In the genomic region with DNA sequence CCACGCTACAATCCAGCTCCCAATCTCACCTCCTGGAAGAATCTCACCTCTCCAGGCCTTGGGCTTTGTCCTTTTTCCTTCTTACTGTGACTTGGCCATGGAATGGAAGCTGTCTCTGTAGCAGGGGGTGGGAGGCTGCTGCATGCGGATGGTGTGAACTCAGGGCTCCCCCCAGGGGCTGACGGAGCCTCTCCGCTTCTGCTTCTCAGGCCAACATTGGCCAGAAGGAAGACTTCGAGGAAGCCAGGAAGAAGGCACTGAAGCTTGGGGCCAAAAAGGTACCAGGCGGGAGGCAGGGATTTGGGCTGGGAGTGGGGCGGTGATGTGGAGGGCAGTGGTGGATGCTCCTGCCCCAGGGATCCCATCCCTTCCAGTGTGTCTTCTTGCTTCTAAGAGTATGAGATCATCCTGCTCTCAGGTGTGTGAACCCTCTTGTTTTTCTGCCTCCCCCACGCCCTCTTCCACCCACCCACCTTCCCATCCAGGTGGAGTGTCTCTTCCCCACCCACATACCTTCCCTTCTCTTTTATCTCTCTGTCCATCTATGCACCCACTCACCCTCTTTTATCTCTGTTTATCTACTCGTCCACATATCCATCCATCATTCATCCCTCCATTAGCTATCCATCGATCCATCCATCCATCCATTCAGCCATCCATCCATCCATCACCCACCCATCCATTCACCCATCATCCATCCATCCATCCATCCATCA, we compare ENCODE assay signal across 15 cellular contexts. TPM values are rescaled to one million over a fixed set of nuclear protein-coding genes. Genes with fewer than 3 reads are reported as not detected.
A peak's percentile ranks its signal among the peaks of the same experiment; 100 is the strongest.
DNase-seq lines count a peak whose midpoint lies in the region; ATAC-seq, FAIRE-seq and TF ChIP-seq lines count a peak whose summit lies in the region.
"Had no signal": no experiment of that assay in that cellular context is flagged by ENCODE, and none has a peak within 500 bp of the region (broad histone marks: within the 10 kb centered on the region; RNA-seq: fewer than 3 reads in every experiment).

No MANE protein-coding gene starts in this region.

- H3K27me3 ChIP-seq in right cardiac atrium (ENCODE audit: control insufficient read depth, insufficient read depth) (no peaks in the 10 kb centered on the region), heart left ventricle (no peaks in the 10 kb centered on the region), bronchial epithelial cell (ENCODE audit: control insufficient read depth, insufficient read depth, low read length) (no peaks in the 10 kb centered on the region), thyroid gland (no peaks in the 10 kb centered on the region), neural progenitor cell (no peaks in the 10 kb centered on the region)

- peaks cover 26% of the 10 kb centered on the region for H3K4me1 Mint-ChIP-seq in neural progenitor cell
- H3K4me1 Mint-ChIP-seq: B cell had no signal

- no peak for TF ChIP-seq CTCF in heart left ventricle (IDR thresholded peaks at IDR 0.05)
- TF ChIP-seq CTCF in VCaP (conservative IDR thresholded peaks at IDR 0.05) = no peak
- no peak for TF ChIP-seq CTCF in bronchial epithelial cell (IDR thresholded peaks at IDR 0.05; ENCODE audit: insufficient read depth, low read length, severe bottlenecking)
- TF ChIP-seq CTCF in thyroid gland (IDR thresholded peaks at IDR 0.05) = no peak
- TF ChIP-seq CTCF in neural progenitor cell (IDR thresholded peaks at IDR 0.05) = no peak

- peak; percentile 95 for FAIRE-seq in bronchial epithelial cell (lab: Jason Lieb, UNC)
- FAIRE-seq: A204.1, H54 had no signal

- H3K4me3 ChIP-seq in right cardiac atrium (ENCODE audit: low read length) (no peak overlapping the region), heart left ventricle (no peak overlapping the region), bronchial epithelial cell (ENCODE audit: low read depth, low read length) (no peak overlapping the region), thyroid gland (replicated peaks in 1 of 3) (no peak overlapping the region), neural progenitor cell (no peak overlapping the region)

- TF ChIP-seq POLR2A in heart left ventricle (IDR thresholded peaks at IDR 0.05) (no peak), thyroid gland (IDR thresholded peaks at IDR 0.05) (no peak)

- no peak overlapping the region for H3K27ac Mint-ChIP-seq in neural progenitor cell
- H3K27ac Mint-ChIP-seq: B cell; CD4-positive, alpha-beta T cell had no signal

- H3K4me1 ChIP-seq in right cardiac atrium (ENCODE audit: control insufficient read depth, insufficient read depth, low read length) = peaks cover 25% of the 10 kb centered on the region
- peaks cover 20 to 56% (median 40%) of the 10 kb centered on the region in 12 donors for H3K4me1 ChIP-seq in heart left ventricle
- peaks cover 34 to 44% of the 10 kb centered on the region in 2 donors for H3K4me1 ChIP-seq in thyroid gland
- H3K4me1 ChIP-seq in neural progenitor cell = no peaks in the 10 kb centered on the region

- H3K4me3 Mint-ChIP-seq in neural progenitor cell = no peak overlapping the region
- H3K4me3 Mint-ChIP-seq: B cell; CD4-positive, alpha-beta T cell had no signal

- H3K9ac ChIP-seq in neural progenitor cell = no peak overlapping the region

- H2AFZ ChIP-seq in neural progenitor cell (replicated peaks) = no peak overlapping the region

- H3K27ac ChIP-seq in right cardiac atrium (ENCODE audit: low read length) = no peak overlapping the region
- peak overlapping the region in 1 of 12 donors; percentile 38 for H3K27ac ChIP-seq in heart left ventricle
- H3K27ac ChIP-seq in VCaP = peak overlapping the region; percentile 59; the same call in 1 of the 2 replicates
- H3K27ac ChIP-seq in thyroid gland = peak overlapping the region in 2 of 3 donors; percentile 49 to 50
- no peak overlapping the region for H3K27ac ChIP-seq in neural progenitor cell

- H3K4me2 ChIP-seq in neural progenitor cell = no peak overlapping the region

- 93% methylated on average over 10 of the region's 10 CpGs for WGBS in right cardiac atrium
- WGBS in heart left ventricle, 4 donors = 94 to 95% (median 95%) methylated on average over 10 of the region's 10 CpGs
- WGBS in thyroid gland, 2 donors = 96 to 97% methylated on average over 10 of the region's 10 CpGs

- ATAC-seq in right cardiac atrium = no peak
- ATAC-seq in heart left ventricle = no peak
- ATAC-seq: HCT116 had no signal

- H3K79me2 ChIP-seq in neural progenitor cell (ENCODE audit: low read depth) = no peaks in the 10 kb centered on the region

- H3K27me3 Mint-ChIP-seq in neural progenitor cell (ENCODE audit: insufficient read depth, low read depth) = peaks cover 5% of the 10 kb centered on the region

- H3K9me3 Mint-ChIP-seq in neural progenitor cell = no peaks in the 10 kb centered on the region
- H3K9me3 Mint-ChIP-seq: CD4-positive, alpha-beta T cell had no signal

- H3F3A ChIP-seq in neural progenitor cell (ENCODE audit: low read depth) = no peaks in the 10 kb centered on the region

- intact Hi-C loops in right cardiac atrium (cut with DNase I) (loop anchor here in 1 of 4 donors (10.0 kb wide), 1 partner anchor 121 kb away; a partner anchor contains a TSS), heart left ventricle (cut with DNase I) (no loop called here), thyroid gland (cut with DNase I) (no loop called here)

- DNase-seq in right cardiac atrium (peak in 2 of 3 donors; percentile 32 to 44), heart left ventricle (no peak), bronchial epithelial cell (ENCODE audit: low read depth) (no peak), thyroid gland (no peak), NCI-H146 (lab: John Stamatoyannopoulos, UW) (no peak), neural progenitor cell (ENCODE audit: low spot score) (no peak), kidney glomerular epithelial cell (lab: John Stamatoyannopoulos, UW) (no peak)
- DNase-seq: C1 segment of cervical spinal cord; CD4-positive, alpha-beta T cell; DMS 273 treated with DMSO at 0.1 percent for 48 hours had no signal

- H4K20me1 ChIP-seq in neural progenitor cell (ENCODE audit: low read depth) = no peaks in the 10 kb centered on the region

- no peaks in the 10 kb centered on the region for H3K9me3 ChIP-seq in right cardiac atrium (ENCODE audit: control insufficient read depth, low read length)
- no peaks in the 10 kb centered on the region for H3K9me3 ChIP-seq in heart left ventricle
- H3K9me3 ChIP-seq in thyroid gland = no peaks in the 10 kb centered on the region
- no peaks in the 10 kb centered on the region for H3K9me3 ChIP-seq in neural progenitor cell (ENCODE audit: low read depth)

- H3K36me3 Mint-ChIP-seq in neural progenitor cell = no peaks in the 10 kb centered on the region

- peaks cover 0 to 6% (median 0%) of the 10 kb centered on the region in 9 donors for H3K36me3 ChIP-seq in heart left ventricle
- no peaks in the 10 kb centered on the region for H3K36me3 ChIP-seq in bronchial epithelial cell (ENCODE audit: control insufficient read depth, insufficient read depth, low read length)
- H3K36me3 ChIP-seq in thyroid gland = no peaks in the 10 kb centered on the region
- H3K36me3 ChIP-seq in neural progenitor cell = no peaks in the 10 kb centered on the region

RNA-seq across cellular contexts. Expression of a gene that starts 9.5 kb away (rescaled TPM):
- total RNA-seq in right cardiac atrium = 10 to 100 TPM; 37.6 to 88.3 (median 52.9) TPM
- 77.8 TPM for polyA plus RNA-seq in right cardiac atrium
- 100 to 1,000 TPM in 3 of 9 donors, 10 to 100 TPM in 6; 31.5 to 154 (median 60.5) TPM for total RNA-seq in heart left ventricle
- 10 to 100 TPM; 56.5 to 88.6 TPM for polyA plus RNA-seq in heart left ventricle
- 396 and 415 TPM in 2 replicates for total RNA-seq in bronchial epithelial cell
- total RNA-seq in thyroid gland = 100 to 1,000 TPM; 123 to 235 (median 166) TPM
- 22.5 and 28.9 TPM in 2 replicates for total RNA-seq in neural progenitor cell (ENCODE audit: low replicate concordance)
- total RNA-seq: CD4-positive, alpha-beta T cell had no signal

Comparison
In these comparisons a context has a peak if more than half of its experiments do, and no peak if none do; other contexts are left out.
1. DNase-seq: peak in right cardiac atrium (2 of 3); none in heart left ventricle (0 of 5), bronchial epithelial cell (single experiment), thyroid gland (0 of 2), NCI-H146 (single experiment), neural progenitor cell (single experiment) and kidney glomerular epithelial cell (single experiment).
2. H3K27ac ChIP-seq: peak in VCaP (single experiment) and thyroid gland (2 of 3); none in right cardiac atrium (single experiment) and neural progenitor cell (single experiment).